ENCODE assay signal across 1 cellular context in the genomic region with DNA sequence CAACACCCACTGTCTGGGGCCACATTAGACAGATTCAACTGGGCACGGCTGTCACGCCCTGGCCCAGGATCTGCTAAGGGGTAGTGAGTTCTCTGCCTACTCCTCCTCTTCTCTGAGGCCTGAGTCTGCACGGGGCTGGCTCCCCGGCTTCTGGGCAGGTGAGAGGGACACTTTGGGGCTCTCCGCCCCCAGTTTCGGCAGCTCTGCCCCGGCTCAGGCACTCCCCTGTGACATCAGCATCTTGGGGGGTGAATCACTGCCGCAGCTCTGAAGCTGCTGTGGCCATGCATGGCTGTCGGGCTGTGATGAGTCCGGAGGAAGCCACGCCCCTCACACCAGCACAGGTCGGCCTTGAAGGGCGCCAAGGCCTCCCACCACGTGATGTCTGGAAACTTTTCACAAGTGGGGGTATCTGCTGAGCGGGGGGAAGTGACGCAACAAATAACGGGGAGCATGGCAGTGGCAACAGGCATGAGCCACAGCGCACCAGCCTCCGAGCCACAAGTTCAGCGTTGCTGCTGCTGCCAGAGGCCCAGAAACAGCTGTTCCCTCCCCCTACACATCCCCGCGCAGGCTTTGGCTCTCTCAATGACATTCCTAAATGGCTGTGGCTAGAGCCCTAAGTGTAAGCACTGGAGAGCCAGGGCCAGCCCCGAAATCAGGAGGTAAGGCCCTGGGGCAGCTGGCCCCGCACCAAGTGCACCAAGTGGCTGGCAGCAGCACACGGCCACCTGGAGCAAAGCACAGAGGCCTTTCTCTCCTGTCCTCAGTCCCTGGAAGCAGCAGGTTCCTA.
TF ChIP-seq lines count a peak whose summit lies in the region.

No MANE protein-coding gene starts in this region.

TF ChIP-seq in IMR-90, 13 proteins besides CTCF, POLR2A, EP300 and RAD21 (continued from another document):
- TF ChIP-seq RFX5 (IDR thresholded peaks at IDR 0.05; ENCODE audit: low read depth, low read length) (no peak), MAFK (IDR thresholded peaks at IDR 0.05; ENCODE audit: low read depth, low read length) (peak; percentile 5; the same call in 1 of the 2 replicates), SMC3 (IDR thresholded peaks at IDR 0.05; ENCODE audit: low read depth, low read length) (peak; percentile 2; the same call in 1 of the 2 replicates), NFE2L2 (IDR thresholded peaks at IDR 0.05; ENCODE audit: low read depth, low read length) (no peak), CEBPB (IDR thresholded peaks at IDR 0.05; ENCODE audit: low read depth, low read length) (peak; percentile 98), FOS (IDR thresholded peaks at IDR 0.05; ENCODE audit: low read depth, low read length) (peak; percentile 51; the same call in 1 of the 2 replicates), MAZ (IDR thresholded peaks at IDR 0.05; ENCODE audit: borderline replicate concordance, low read depth, low read length) (peak; percentile 73)
